8 cellular contexts compared by ENCODE assay signal in the genomic region with DNA sequence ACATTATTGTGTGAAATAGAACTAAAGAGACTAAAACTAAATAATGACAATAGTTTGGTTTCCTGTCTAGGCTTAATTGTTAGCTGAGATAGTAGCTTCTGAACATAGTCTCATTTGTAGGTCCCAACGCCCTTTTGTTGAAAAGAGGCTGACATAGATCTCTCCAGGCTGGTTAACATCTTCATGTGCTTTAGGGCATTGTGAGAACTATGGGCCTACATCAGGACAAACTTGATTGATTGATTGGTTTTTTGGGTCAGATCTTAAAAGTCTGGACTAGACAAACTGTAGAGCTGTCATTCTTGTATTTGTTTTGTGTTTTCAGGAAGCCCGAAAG. TPM values are rescaled to one million over a fixed set of nuclear protein-coding genes. Genes with fewer than 3 reads are reported as not detected.
DNase-seq lines count a peak whose midpoint lies in the region; ATAC-seq and TF ChIP-seq lines count a peak whose summit lies in the region.

No MANE protein-coding gene starts in this region.

- WGBS in heart right ventricle, 2 donors = 48 to 51% methylated on average over 2 of the region's 2 CpGs
- WGBS in mesodermal cell (ENCODE audit: insufficient coverage in 2 of 2), 2 experiments = 54 to 62% methylated on average over 2 of the region's 2 CpGs

- no peak for TF ChIP-seq POLR2A in vagina (IDR thresholded peaks at IDR 0.05)

- H3K27ac ChIP-seq in heart right ventricle (peak overlapping the region in 8 of 10 donors; percentile 90 to 95 (median 94)), brain microvascular endothelial cell (peak overlapping the region; percentile 57), mesodermal cell (ENCODE audit: low read depth, low read length, severe bottlenecking) (no peak overlapping the region), vagina (peak overlapping the region; percentile 96)

- ATAC-seq in heart right ventricle = no peak
- no peak for ATAC-seq in Right ventricle myocardium inferior

- H3K27me3 ChIP-seq in heart right ventricle (no peaks in the 10 kb centered on the region), brain microvascular endothelial cell (replicated peaks) (no peaks in the 10 kb centered on the region), vagina (no peaks in the 10 kb centered on the region)

- no peaks in the 10 kb centered on the region for H3K9me3 ChIP-seq in heart right ventricle
- H3K9me3 ChIP-seq in mesodermal cell (ENCODE audit: control insufficient read depth, low read length) = no peaks in the 10 kb centered on the region
- no peaks in the 10 kb centered on the region for H3K9me3 ChIP-seq in vagina

- peak overlapping the region; percentile 68 to 95 (median 88) for H3K4me3 ChIP-seq in heart right ventricle
- H3K4me3 ChIP-seq in brain microvascular endothelial cell (ENCODE audit: low read depth, low read length) = peak overlapping the region; percentile 91
- H3K4me3 ChIP-seq in mesodermal cell (ENCODE audit: extremely low read depth, insufficient read depth, low read length, poor library complexity, severe bottlenecking) = peak overlapping the region; percentile 91
- peak overlapping the region; percentile 74 to 95 for H3K4me3 ChIP-seq in vagina

- TF ChIP-seq CTCF in heart right ventricle (IDR thresholded peaks at IDR 0.05) = no peak
- TF ChIP-seq CTCF in brain microvascular endothelial cell (IDR thresholded peaks at IDR 0.05; ENCODE audit: low read depth, low read length, missing control alignments) = no peak
- TF ChIP-seq CTCF in vagina (IDR thresholded peaks at IDR 0.05) = no peak

- H3K36me3 ChIP-seq in heart right ventricle (peaks cover 0 to 30% (median 11%) of the 10 kb centered on the region in 9 donors), brain microvascular endothelial cell (replicated peaks) (peaks cover 8% of the 10 kb centered on the region), mesodermal cell (ENCODE audit: control insufficient read depth, insufficient read depth, low read length) (peaks cover 45% of the 10 kb centered on the region), vagina (no peaks in the 10 kb centered on the region)

- intact Hi-C loops in heart right ventricle (cut with DNase I) (no loop called here), Right ventricle myocardium inferior (cut with DNase I) (no loop called here), vagina (cut with DNase I) (no loop called here)

- in situ Hi-C loops in brain microvascular endothelial cell (cut with HindIII; ENCODE audit: low pct_ligation_motif_present, low sequenced_read_pairs) = no loop called here

- DNase-seq in heart right ventricle (no peak), Right ventricle myocardium inferior (ENCODE audit: missing footprints) (no peak), brain microvascular endothelial cell (no peak), vagina (ENCODE audit: extremely low spot score in 2 of 2) (no peak), SW 1271 (lab: John Stamatoyannopoulos, UW) (no peak)
- DNase-seq in stimulated activated CD4-positive, alpha-beta T cell treated with anti-CD3 and anti-CD28 coated beads, Interleukin-2, amount 100 ng/mL, for 24 hours = no peak
- no peak for DNase-seq in central memory CD4-positive, alpha-beta T cell

- peaks cover 12 to 66% (median 53%) of the 10 kb centered on the region in 9 donors for H3K4me1 ChIP-seq in heart right ventricle
- peaks cover 17% of the 10 kb centered on the region for H3K4me1 ChIP-seq in mesodermal cell (ENCODE audit: control insufficient read depth, insufficient read depth, low read length, poor library complexity, severe bottlenecking)
- H3K4me1 ChIP-seq in vagina = peaks cover 49% of the 10 kb centered on the region

RNA-seq across cellular contexts. Expression of a gene that starts 0.9 kb away (rescaled TPM):
- total RNA-seq in heart right ventricle = 10 to 100 TPM; 18.6 to 31.4 (median 21.5) TPM
- 10 to 100 TPM; 48.2 to 82.1 TPM for polyA plus RNA-seq in heart right ventricle
- total RNA-seq in Right ventricle myocardium inferior = 30.8 TPM
- polyA plus RNA-seq in mesodermal cell (2013, experiment 1 of 2) = 83.9 TPM
- 76.2 TPM for polyA plus RNA-seq in mesodermal cell (2013, experiment 2 of 2)
- total RNA-seq in vagina = 19.6 TPM

RNA-seq across cellular contexts. Expression of a gene that starts 2.7 kb away (rescaled TPM):
- 10 to 100 TPM; 35.2 to 72.5 (median 43.5) TPM for total RNA-seq in heart right ventricle
- polyA plus RNA-seq in heart right ventricle = 100 to 1,000 TPM in 1 of 2 donors, 10 to 100 TPM in 1; 64.1 to 139 TPM
- total RNA-seq in Right ventricle myocardium inferior = 45.3 TPM
- polyA plus RNA-seq in mesodermal cell (2013, experiment 1 of 2) = 87.3 TPM
- polyA plus RNA-seq in mesodermal cell (2013, experiment 2 of 2) = 78.3 TPM
- 123 TPM for total RNA-seq in vagina

RNA-seq across cellular contexts. Expression of a gene that starts 28.7 kb away (rescaled TPM):
- 10 to 100 TPM in 8 of 10 donors, 1 to 10 TPM in 2; 8.3 to 15.7 (median 11.5) TPM for total RNA-seq in heart right ventricle
- 10 to 100 TPM in 1 of 2 donors, 1 to 10 TPM in 1; 7.2 to 12.9 TPM for polyA plus RNA-seq in heart right ventricle
- 10.5 TPM for total RNA-seq in Right ventricle myocardium inferior
- polyA plus RNA-seq in mesodermal cell (2013, experiment 1 of 2) = 20.7 TPM
- polyA plus RNA-seq in mesodermal cell (2013, experiment 2 of 2) = 13.8 TPM
- 52.8 TPM for total RNA-seq in vagina

RNA-seq across cellular contexts. Expression of a gene that starts 38.5 kb away (rescaled TPM):
- total RNA-seq in heart right ventricle = 10 to 100 TPM; 44.5 to 59.7 (median 51.5) TPM
- 10 to 100 TPM; 33.4 to 34.6 TPM for polyA plus RNA-seq in heart right ventricle
- 46.4 TPM for total RNA-seq in Right ventricle myocardium inferior
- 81.1 TPM for polyA plus RNA-seq in mesodermal cell (2013, experiment 1 of 2)
- polyA plus RNA-seq in mesodermal cell (2013, experiment 2 of 2) = 68.9 TPM
- total RNA-seq in vagina = 47.9 TPM
